Comparison of ENCODE assay signal across 8 cellular contexts in genomic region chr11:128172046-128172878, GRCh38.
DNase-seq lines count a peak whose midpoint lies in the region; ATAC-seq and TF ChIP-seq lines count a peak whose summit lies in the region.

No MANE protein-coding gene starts in this region.

- ATAC-seq in HG02610 (IDR thresholded peaks at IDR 0.05; ENCODE audit: unreplicated experiment) (peak; percentile 70), HG03095 (IDR thresholded peaks at IDR 0.05; ENCODE audit: unreplicated experiment) (no peak)

- peaks cover 11% of the 10 kb centered on the region for H3K27me3 Mint-ChIP-seq in brain

- DNase-seq in DMS53 treated with DMSO at 0.1 percent for 48 hours (lab: John Stamatoyannopoulos, UW; ENCODE audit: unreplicated experiment) (peak; percentile 84), NCI-H2029 (lab: John Stamatoyannopoulos, UW) (peak; percentile 70), UCSD-AML1 (lab: John Stamatoyannopoulos, UW; ENCODE audit: unreplicated experiment) (peak; percentile 80), iPS-NIHi11 (ENCODE audit: low spot score) (peak; percentile 78)
- peak; percentile 76 to 93 (median 82) for DNase-seq in stimulated activated CD4-positive, alpha-beta T cell treated with anti-CD3 and anti-CD28 coated beads, Interleukin-12 subunit alpha, Interleukin-12 subunit beta, amount 100 ng/mL, for 48 hours (ENCODE audit: low read depth in 2 of 3, low spot score in 1 of 3)

- peak; percentile 93 for TF ChIP-seq CTCF in brain (conservative IDR thresholded peaks at IDR 0.05)

- H3K36me3 Mint-ChIP-seq in brain, result no peaks in the 10 kb centered on the region

- H3K4me3 Mint-ChIP-seq in brain, result peak overlapping the region in 1 of 5 experiments; percentile 7

- peaks cover 19% of the 10 kb centered on the region for H3K4me1 Mint-ChIP-seq in brain

- peak overlapping the region in 1 of 5 experiments; percentile 10 for H3K27ac Mint-ChIP-seq in brain

- H3K9me3 Mint-ChIP-seq in brain, result peaks cover 0 to 4% (median 0%) of the 10 kb centered on the region in 5 experiments
